In genomic region chr6:112960130-112960529, GRCh38 we compare ENCODE assay signal across 4 cellular contexts.
DNase-seq lines count a peak whose midpoint lies in the region; ATAC-seq, FAIRE-seq and TF ChIP-seq lines count a peak whose summit lies in the region.
"Not testable (repeated sequence)": the region's sequence is repeated elsewhere in the genome, so short reads cannot be mapped to it uniquely, and the experiment has no call there.

No MANE protein-coding gene starts in this region.

- not testable (repeated sequence) for H3K36me3 Mint-ChIP-seq in activated CD4-positive, alpha-beta memory T cell treated with anti-CD3 and anti-CD28 coated beads for 36 hours; neural progenitor cell

- H3K9me1 ChIP-seq in K562 (ENCODE audit: control insufficient read depth, insufficient read depth, low read length): not testable (repeated sequence)

- CTCF ChIA-PET in HEK293 (lab: Yijun Ruan, JAX); activated CD4-positive, alpha-beta memory T cell treated with anti-CD3 and anti-CD28 coated beads for 36 hours (lab: Charles Lee); K562 (lab: Yijun Ruan, JAX; ENCODE audit: low intra/inter-chr PET ratio): not testable (repeated sequence)

- TF ChIP-seq RAD21 in K562 (CRISPR knock-in tag; conservative IDR thresholded peaks at IDR 0.05 in 1 of 2, IDR thresholded peaks at IDR 0.05 in 1 of 2): not testable (repeated sequence)

- not testable (repeated sequence) for H3K4me2 ChIP-seq in K562 (ENCODE audit: insufficient read depth, low read length); neural progenitor cell

- 69% methylated on average over 3 of the region's 3 CpGs for WGBS in K562 (ENCODE audit: insufficient coverage, low coverage, missing lambda C conversion rate)

- FAIRE-seq in K562 (lab: Jason Lieb, UNC): not testable (repeated sequence)

- not testable (repeated sequence) for H3K27me3 ChIP-seq in K562 (ENCODE audit: control insufficient read depth in 2 of 2, insufficient read depth in 2 of 2, low read length in 2 of 2); neural progenitor cell

- not testable (repeated sequence) for H3F3A ChIP-seq in neural progenitor cell (ENCODE audit: low read depth)

- H3K4me3 ChIP-seq in HEK293 (ENCODE audit: low read depth, low read length); K562; neural progenitor cell: not testable (repeated sequence)

- TF ChIP-seq CTCF in HEK293 (tag by site-specific recombination; IDR thresholded peaks at IDR 0.05); K562 (IDR thresholded peaks at IDR 0.05 in 2 of 3, conservative IDR thresholded peaks at IDR 0.05 in 1 of 3; ENCODE audit: insufficient read depth in 2 of 3, low read depth in 1 of 3, low read length in 3 of 3); neural progenitor cell (IDR thresholded peaks at IDR 0.05): not testable (repeated sequence)

- intact Hi-C loops in activated CD4-positive, alpha-beta memory T cell treated with anti-CD3 and anti-CD28 coated beads for 36 hours (cut with micrococcal nuclease); K562 (cut with micrococcal nuclease): not testable (repeated sequence)

- H3K9me3 Mint-ChIP-seq in activated CD4-positive, alpha-beta memory T cell treated with anti-CD3 and anti-CD28 coated beads for 36 hours: not testable (repeated sequence)
- H3K9me3 Mint-ChIP-seq in neural progenitor cell: peaks cover 11% of the 10 kb centered on the region

- not testable (repeated sequence) for H3K79me2 ChIP-seq in K562 (ENCODE audit: control insufficient read depth, insufficient read depth, low read length); neural progenitor cell (ENCODE audit: low read depth)

- H3K27me3 Mint-ChIP-seq in activated CD4-positive, alpha-beta memory T cell treated with anti-CD3 and anti-CD28 coated beads for 36 hours; neural progenitor cell (ENCODE audit: insufficient read depth, low read depth): not testable (repeated sequence)

- not testable (repeated sequence) for H3K27ac ChIP-seq in HEK293 (ENCODE audit: extremely low read depth, low read depth, low read length); K562 (ENCODE audit: extremely low read depth, low read depth, low read length); neural progenitor cell

- DNase-seq in activated CD4-positive, alpha-beta memory T cell treated with anti-CD3 and anti-CD28 coated beads for 36 hours; K562 (ENCODE audit: extremely low read depth in 1 of 4, low spot score in 3 of 4); neural progenitor cell (ENCODE audit: low spot score): not testable (repeated sequence)

- POLR2A ChIA-PET in HEK293 (lab: Yijun Ruan, JAX); activated CD4-positive, alpha-beta memory T cell treated with anti-CD3 and anti-CD28 coated beads for 36 hours (lab: Charles Lee); K562 (lab: Yijun Ruan, JAX): not testable (repeated sequence)

- TF ChIP-seq EP300 in K562 (IDR thresholded peaks at IDR 0.05; ENCODE audit: low read length): not testable (repeated sequence)

- not testable (repeated sequence) for H3K4me1 Mint-ChIP-seq in activated CD4-positive, alpha-beta memory T cell treated with anti-CD3 and anti-CD28 coated beads for 36 hours (ENCODE audit: low read depth); neural progenitor cell

- H3K27ac Mint-ChIP-seq in activated CD4-positive, alpha-beta memory T cell treated with anti-CD3 and anti-CD28 coated beads for 36 hours: peak overlapping the region; percentile 28
- H3K27ac Mint-ChIP-seq in neural progenitor cell: not testable (repeated sequence)

- H3K9me3 ChIP-seq in HEK293 (ENCODE audit: control insufficient read depth, insufficient read depth, low read depth, low read length); K562 (replicated peaks; ENCODE audit: control insufficient read depth, insufficient read depth, low read depth, low read length); neural progenitor cell (ENCODE audit: low read depth): not testable (repeated sequence)

- not testable (repeated sequence) for ATAC-seq in K562

- H3K4me1 ChIP-seq in HEK293 (ENCODE audit: control insufficient read depth, insufficient read depth, low read length); K562 (replicated peaks in 1 of 2; ENCODE audit: control insufficient read depth in 2 of 2, insufficient read depth in 2 of 2, low read length in 2 of 2); neural progenitor cell: not testable (repeated sequence)

- H2AFZ ChIP-seq in K562 (ENCODE audit: low read depth, low read length); neural progenitor cell (replicated peaks): not testable (repeated sequence)

- not testable (repeated sequence) for H3K36me3 ChIP-seq in HEK293 (ENCODE audit: control insufficient read depth in 2 of 2, insufficient read depth in 1 of 2, low read length in 2 of 2); K562 (ENCODE audit: control insufficient read depth, insufficient read depth, low read length); neural progenitor cell

- not testable (repeated sequence) for TF ChIP-seq POLR2A in K562 (conservative IDR thresholded peaks at IDR 0.05)

- not testable (repeated sequence) for BruUV-seq in K562 (replicated peaks; lab: Mats Ljungman, UMichigan)

- not testable (repeated sequence) for H4K20me1 ChIP-seq in K562 (replicated peaks; ENCODE audit: control insufficient read depth, insufficient read depth, low read length); neural progenitor cell (ENCODE audit: low read depth)

- H3K4me3 Mint-ChIP-seq in activated CD4-positive, alpha-beta memory T cell treated with anti-CD3 and anti-CD28 coated beads for 36 hours: not testable (repeated sequence)
- H3K4me3 Mint-ChIP-seq in neural progenitor cell: peak overlapping the region; percentile 54

- in situ Hi-C loops in K562 (cut with MboI): not testable (repeated sequence)

- H3K9ac ChIP-seq in K562 (ENCODE audit: insufficient read depth in 1 of 2, low read depth in 2 of 2, low read length in 2 of 2); neural progenitor cell: not testable (repeated sequence)

TF ChIP-seq in HEK293, 187 proteins besides CTCF, POLR2A, EP300 and RAD21:
- TF ChIP-seq ZNF768 (tag by site-specific recombination; IDR thresholded peaks at IDR 0.05) (0 out of 2 replicates have a peak, but pooled peaks have one; percentile 29), ZNF146 (tag by site-specific recombination; IDR thresholded peaks at IDR 0.05) (peak; percentile 87; the same call in 1 of the 2 replicates)

TF ChIP-seq in K562, 482 proteins besides CTCF, POLR2A, EP300 and RAD21:
- TF ChIP-seq BCOR (IDR thresholded peaks at IDR 0.05) (peak; percentile 58), NFIC (IDR thresholded peaks at IDR 0.05) (0 out of 2 replicates have a peak, but pooled peaks have one; percentile 20), RBM25 (IDR thresholded peaks at IDR 0.05; ENCODE audit: low read depth, low read length, severe bottlenecking) (peak; percentile 32), KDM1A (IDR thresholded peaks at IDR 0.05) (peak in 1 of 2 experiments; percentile 37; a peak in 2 of 4 replicates), ZNF146 (CRISPR knock-in tag; IDR thresholded peaks at IDR 0.05; ENCODE audit: unreplicated experiment) (peak; percentile 94)
